Comparison of ENCODE assay signal across 16 cellular contexts in the genomic region with DNA sequence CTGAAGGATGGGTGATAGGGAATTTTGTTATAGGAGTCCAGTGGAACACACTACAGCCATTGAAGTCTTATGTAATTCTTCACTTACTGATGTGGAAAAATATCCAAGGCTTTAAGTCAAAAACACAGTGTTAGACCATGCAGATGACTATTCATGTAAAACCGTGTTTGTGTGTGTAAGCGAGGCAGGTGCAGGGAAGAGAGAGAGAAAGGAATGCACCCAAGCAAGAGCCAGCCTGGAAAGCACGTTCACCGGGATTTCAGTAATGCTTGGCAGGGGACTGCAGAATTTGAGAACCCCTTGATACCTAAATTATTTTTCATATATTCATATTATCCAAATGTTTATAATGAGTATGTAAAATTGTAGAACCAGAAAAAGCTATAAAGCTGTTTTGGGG. TPM values are rescaled to one million over a fixed set of nuclear protein-coding genes. Genes with fewer than 3 reads are reported as not detected.
DNase-seq lines count a peak whose midpoint lies in the region; ATAC-seq and TF ChIP-seq lines count a peak whose summit lies in the region.
"Had no signal": no experiment of that assay in that cellular context is flagged by ENCODE, and none has a peak within 500 bp of the region (broad histone marks: within the 10 kb centered on the region; RNA-seq: fewer than 3 reads in every experiment).

No MANE protein-coding gene starts in this region.

- H3K27ac ChIP-seq in esophagus muscularis mucosa (replicated peaks in 1 of 4) (no peak overlapping the region), psoas muscle (peak overlapping the region; percentile 38), thyroid gland (peak overlapping the region; percentile 53 to 78 (median 63)), OCI-LY7 (ENCODE audit: low read depth, low read length, poor library complexity, severe bottlenecking) (no peak overlapping the region)
- H3K27ac ChIP-seq: GM23248 had no signal

- no TSS peak for BruUV-seq in OCI-LY7 (replicated peaks; lab: Mats Ljungman, UMichigan)

- H3K4me1 ChIP-seq in esophagus muscularis mucosa (peaks cover 8 to 36% (median 32%) of the 10 kb centered on the region in 4 donors), psoas muscle (peaks cover 78% of the 10 kb centered on the region), thyroid gland (peaks cover 52 to 66% of the 10 kb centered on the region in 2 donors), OCI-LY7 (ENCODE audit: insufficient read depth, low read length, poor library complexity, severe bottlenecking) (no peaks in the 10 kb centered on the region)
- H3K4me1 ChIP-seq: BE2C had no signal

- CTCF ChIA-PET in OCI-LY7 (lab: Charles Lee; ENCODE audit: unreplicated experiment): no interaction called here

- H3K4me3 ChIP-seq in esophagus muscularis mucosa (no peak overlapping the region), psoas muscle (no peak overlapping the region), thyroid gland (replicated peaks in 1 of 3) (no peak overlapping the region), OCI-LY7 (ENCODE audit: low read depth, low read length, poor library complexity, severe bottlenecking) (no peak overlapping the region)
- H3K4me3 ChIP-seq: GM23248 had no signal

- ATAC-seq in psoas muscle (no peak), Right ventricle myocardium inferior (no peak)

- TF ChIP-seq POLR2A in esophagus muscularis mucosa (IDR thresholded peaks at IDR 0.05; ENCODE audit: low read depth) (no peak), thyroid gland (IDR thresholded peaks at IDR 0.05) (no peak)

- DNase-seq in esophagus muscularis mucosa (ENCODE audit: extremely low spot score) (peak; percentile 34), psoas muscle (no peak), thyroid gland (peak; percentile 62 to 70), T-helper 1 cell (no peak), OCI-LY7 (ENCODE audit: low spot score) (no peak), Right ventricle myocardium inferior (ENCODE audit: missing footprints) (no peak)
- DNase-seq: ACHN; BE2C; C1 segment of cervical spinal cord; CD4-positive, CD25-positive, alpha-beta regulatory T cell; CD8-positive, alpha-beta memory T cell; COR-L47; DMS 273 treated with DMSO at 0.1 percent for 48 hours; DMS53; GM23248; HCEC 1CT had no signal

- no peak overlapping the region for H3K4me2 ChIP-seq in OCI-LY7 (ENCODE audit: low read length)

- 93% methylated on average over 4 of the region's 4 CpGs for WGBS in esophagus muscularis mucosa
- 33 to 39% (median 37%) methylated on average over 4 of the region's 4 CpGs for whole genome bisulfite sequencing in psoas muscle, 3 donors
- WGBS in thyroid gland, 2 donors: 31 to 43% methylated on average over 4 of the region's 4 CpGs

- peaks cover 10% of the 10 kb centered on the region; the same call in 1 of the 2 replicates for H4K20me1 ChIP-seq in OCI-LY7 (ENCODE audit: insufficient read depth, low read length)

- H3K36me3 ChIP-seq in esophagus muscularis mucosa (no peaks in the 10 kb centered on the region), psoas muscle (ENCODE audit: insufficient read depth in 1 of 2, low read depth in 1 of 2) (no peaks in the 10 kb centered on the region), thyroid gland (no peaks in the 10 kb centered on the region), OCI-LY7 (ENCODE audit: insufficient read depth, low read length) (no peaks in the 10 kb centered on the region)
- H3K36me3 ChIP-seq: BE2C had no signal

- no peaks in the 10 kb centered on the region for H3K9me2 ChIP-seq in OCI-LY7 (ENCODE audit: insufficient read depth, low read length)

- H3K27me3 ChIP-seq in esophagus muscularis mucosa (no peaks in the 10 kb centered on the region), psoas muscle (ENCODE audit: insufficient read depth in 3 of 3, low read length in 2 of 3) (no peaks in the 10 kb centered on the region), thyroid gland (no peaks in the 10 kb centered on the region)
- H3K27me3 ChIP-seq: BE2C had no signal

- no peaks in the 10 kb centered on the region for H3K9me3 ChIP-seq in esophagus muscularis mucosa
- no peaks in the 10 kb centered on the region for H3K9me3 ChIP-seq in psoas muscle
- no peaks in the 10 kb centered on the region for H3K9me3 ChIP-seq in thyroid gland
- no peaks in the 10 kb centered on the region for H3K9me3 ChIP-seq in OCI-LY7 (ENCODE audit: low read length)
- H3K9me3 ChIP-seq: BE2C had no signal

- intact Hi-C loops in esophagus muscularis mucosa (cut with DNase I) (no loop called here), psoas muscle (cut with DNase I) (loop anchor here in 1 of 2 donors (5.0 kb wide), 1 partner anchor 37 kb away; no protein-coding TSS in a partner anchor), thyroid gland (cut with DNase I) (no loop called here), OCI-LY7 (cut with micrococcal nuclease; ENCODE audit: unreplicated experiment) (no loop called here), Right ventricle myocardium inferior (cut with DNase I) (no loop called here)

- H3K79me2 ChIP-seq in OCI-LY7 (ENCODE audit: insufficient read depth, low read depth, low read length): no peaks in the 10 kb centered on the region

- no peak overlapping the region for H2AFZ ChIP-seq in OCI-LY7 (ENCODE audit: low read length)
- H2AFZ ChIP-seq: GM23248 had no signal

- no peak for TF ChIP-seq EP300 in esophagus muscularis mucosa (IDR thresholded peaks at IDR 0.05)

- POLR2A ChIA-PET in OCI-LY7 (lab: Charles Lee): no interaction called here

- TF ChIP-seq CTCF in esophagus muscularis mucosa (IDR thresholded peaks at IDR 0.05) (no peak), psoas muscle (IDR thresholded peaks at IDR 0.05) (no peak), thyroid gland (IDR thresholded peaks at IDR 0.05) (no peak), OCI-LY7 (conservative IDR thresholded peaks at IDR 0.05; ENCODE audit: low read length) (no peak)

RNA-seq across cellular contexts. Expression of gene RALGAPA2, which starts 17.9 kb away (rescaled TPM):
- 10 to 100 TPM; 20.1 to 27.7 (median 23.0) TPM for total RNA-seq in esophagus muscularis mucosa
- 10 to 100 TPM; 51.1 to 75.5 (median 71.4) TPM for total RNA-seq in psoas muscle
- polyA plus RNA-seq in psoas muscle: 10 to 100 TPM; 12.2 to 49.3 (median 24.1) TPM
- total RNA-seq in thyroid gland: 100 to 1,000 TPM in 1 of 4 donors, 10 to 100 TPM in 3; 89.7 to 126 (median 97.8) TPM
- 9.1 TPM in 2 replicates for total RNA-seq in OCI-LY7 (2014; rRNA removed; shearing (Covaris generic))
- 17.8 and 20.2 TPM in 2 replicates for total RNA-seq in OCI-LY7 (2022)
- total RNA-seq in Right ventricle myocardium inferior: 16.5 TPM

Comparison
In these comparisons a context has a peak if more than half of its experiments do, and no peak if none do; other contexts are left out.
1. DNase-seq: peak in esophagus muscularis mucosa (single experiment) and thyroid gland (2 of 2); none in psoas muscle (0 of 2), T-helper 1 cell (0 of 5), OCI-LY7 (single experiment) and Right ventricle myocardium inferior (single experiment).
2. H3K27ac ChIP-seq: peak in psoas muscle (single experiment) and thyroid gland (3 of 3); none in esophagus muscularis mucosa (0 of 4) and OCI-LY7 (single experiment).